Comparison of ENCODE assay signal across 31 cellular contexts in genomic region chr2:157744571-157745076, GRCh38.
"Had no signal": no experiment of that assay in that cellular context is flagged by ENCODE, and none has a peak within 500 bp of the region (broad histone marks: within the 10 kb centered on the region; RNA-seq: fewer than 3 reads in every experiment).

No MANE protein-coding gene starts in this region.

- H3K27me3 Mint-ChIP-seq: activated CD4-positive, alpha-beta T cell treated with anti-CD3 and anti-CD28 coated beads for 36 hours; activated CD4-positive, alpha-beta T cell treated with anti-CD3 and anti-CD28 coated beads, Interleukin-2, amount 10 ng/mL, durations not matched to agents 7 days and 5 days; activated CD8-positive, alpha-beta T cell treated with anti-CD3 and anti-CD28 coated beads for 36 hours; activated naive CD8-positive, alpha-beta T cell; activated T-helper 17 cell treated with anti-CD3 and anti-CD28 coated beads, Interleukin-2, amount 50 U/mL, for 72 hours; effector memory CD8-positive, alpha-beta T cell; T-helper 17 cell had no signal

- H3K27ac ChIP-seq: body of pancreas, esophagus muscularis mucosa, foreskin keratinocyte, gastroesophageal sphincter had no signal

- H3K27me3 ChIP-seq: body of pancreas, esophagus muscularis mucosa, foreskin keratinocyte, gastroesophageal sphincter had no signal

- ATAC-seq: activated CD4-positive, alpha-beta T cell treated with anti-CD3 and anti-CD28 coated beads for 36 hours; activated CD8-positive, alpha-beta T cell treated with anti-CD3 and anti-CD28 coated beads for 36 hours; activated T-cell treated with anti-CD3 and anti-CD28 coated beads, Interleukin-2, amount 50 U/mL, for 4 hours; activated T-helper 17 cell treated with anti-CD3 and anti-CD28 coated beads, Interleukin-2, amount 50 U/mL, for 72 hours; body of pancreas; effector memory CD8-positive, alpha-beta T cell; foreskin keratinocyte; gastroesophageal sphincter; T-helper 17 cell had no signal

- H3K9me3 ChIP-seq: body of pancreas, esophagus muscularis mucosa, gastroesophageal sphincter had no signal

- FAIRE-seq: colon had no signal

- H3K27ac Mint-ChIP-seq: activated CD4-positive, alpha-beta T cell treated with anti-CD3 and anti-CD28 coated beads, Interleukin-2, amount 10 ng/mL, durations not matched to agents 7 days and 5 days; activated CD8-positive, alpha-beta T cell treated with anti-CD3 and anti-CD28 coated beads for 36 hours; activated naive CD8-positive, alpha-beta T cell; activated T-helper 17 cell treated with anti-CD3 and anti-CD28 coated beads, Interleukin-2, amount 50 U/mL, for 72 hours; effector memory CD8-positive, alpha-beta T cell; T-helper 17 cell; T-helper 2 cell treated with Interferon-gamma antibody and Interleukin-4, amounts not matched to agents 5 μg/mL and 100 μg/mL, for 36 hours had no signal

- H3K9me3 Mint-ChIP-seq: activated CD4-positive, alpha-beta T cell treated with anti-CD3 and anti-CD28 coated beads, Interleukin-2, amount 10 ng/mL, durations not matched to agents 7 days and 5 days; activated CD8-positive, alpha-beta T cell treated with anti-CD3 and anti-CD28 coated beads for 36 hours; activated T-cell treated with anti-CD3 and anti-CD28 coated beads, Interleukin-2, amount 50 U/mL, for 4 hours; activated T-helper 17 cell treated with anti-CD3 and anti-CD28 coated beads, Interleukin-2, amount 50 U/mL, for 72 hours; effector memory CD8-positive, alpha-beta T cell; T-helper 2 cell treated with Interferon-gamma antibody and Interleukin-4, amounts not matched to agents 5 μg/mL and 100 μg/mL, for 36 hours had no signal

- H3K4me3 Mint-ChIP-seq: activated CD4-positive, alpha-beta T cell treated with anti-CD3 and anti-CD28 coated beads for 36 hours; activated CD4-positive, alpha-beta T cell treated with anti-CD3 and anti-CD28 coated beads, Interleukin-2, amount 10 ng/mL, durations not matched to agents 7 days and 5 days; activated CD8-positive, alpha-beta T cell treated with anti-CD3 and anti-CD28 coated beads for 36 hours; activated naive CD8-positive, alpha-beta T cell; activated T-cell treated with anti-CD3 and anti-CD28 coated beads, Interleukin-2, amount 50 U/mL, for 4 hours; activated T-helper 17 cell treated with anti-CD3 and anti-CD28 coated beads, Interleukin-2, amount 50 U/mL, for 72 hours; effector memory CD8-positive, alpha-beta T cell; T-helper 17 cell; T-helper 2 cell treated with Interferon-gamma antibody and Interleukin-4, amounts not matched to agents 5 μg/mL and 100 μg/mL, for 36 hours had no signal

- H3K4me3 ChIP-seq: body of pancreas, esophagus muscularis mucosa, gastroesophageal sphincter had no signal

- DNase-seq: activated CD4-positive, alpha-beta T cell treated with anti-CD3 and anti-CD28 coated beads for 36 hours; activated CD4-positive, alpha-beta T cell treated with anti-CD3 and anti-CD28 coated beads, Interleukin-2, amount 10 ng/mL, durations not matched to agents 7 days and 5 days; activated CD4-positive, alpha-beta T cell treated with anti-CD3 and anti-CD28 coated beads, Interleukin-2, amount 50 U/mL, for 48 hours; activated CD4-positive, CD25-positive, alpha-beta regulatory T cell; activated CD4-positive, CD25-positive, alpha-beta regulatory T cell treated with anti-CD3 and anti-CD28 coated beads, Interleukin-2, amount 50 U/mL, for 72 hours; activated CD8-positive, alpha-beta memory T cell treated with anti-CD3 and anti-CD28 coated beads for 24 hours; activated CD8-positive, alpha-beta T cell treated with anti-CD3 and anti-CD28 coated beads for 36 hours; activated effector memory CD4-positive, alpha-beta T cell treated with Interleukin-2 at 50 U/mL for 16 hours; activated gamma-delta T cell treated with Interleukin-2 at 50 U/mL for 16 hours; activated naive CD4-positive, alpha-beta T cell treated with anti-CD3 and anti-CD28 coated beads, Interleukin-2, amount 50 U/mL, for 16 hours; activated naive CD4-positive, alpha-beta T cell treated with Interleukin-2 at 50 U/mL for 16 hours; activated T-cell treated with anti-CD3 and anti-CD28 coated beads, Interleukin-2, amount 50 U/mL, for 4 hours; amniotic stem cell; anterior cingulate cortex; body of pancreas; caudate nucleus; cortex of kidney; dermis blood vessel endothelial cell; effector CD4-positive, alpha-beta T cell; effector memory CD8-positive, alpha-beta T cell; erythroblast; foreskin keratinocyte; T-helper 1 cell; T-helper 17 cell; T1000 had no signal
